Comparison of ENCODE assay signal across 7 cellular contexts in the genomic region with DNA sequence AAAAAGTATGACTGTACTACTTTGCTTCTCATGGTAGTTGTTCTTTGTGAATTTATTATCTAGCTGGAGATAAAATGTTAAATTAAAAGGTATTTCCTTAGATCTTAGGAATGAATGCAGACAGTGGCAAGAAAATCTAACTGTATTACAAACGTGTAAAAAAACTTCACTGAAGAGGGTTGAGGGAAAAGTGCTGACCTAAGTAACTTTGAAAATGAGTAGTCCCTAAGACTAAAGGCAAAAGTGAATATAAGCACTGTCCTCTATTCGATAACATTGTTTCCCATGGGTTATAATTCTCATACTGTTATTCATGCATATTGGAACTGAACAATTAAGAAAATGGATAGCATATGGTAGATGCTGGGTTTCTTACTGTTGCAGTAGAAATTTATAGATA.
"Had no signal": no experiment of that assay in that cellular context is flagged by ENCODE, and none has a peak within 500 bp of the region (broad histone marks: within the 10 kb centered on the region; RNA-seq: fewer than 3 reads in every experiment).

No MANE protein-coding gene starts in this region.

- H3K4me3 ChIP-seq: GM23338, HAP-1 had no signal

- ATAC-seq: GM23338, HCT116 had no signal

- H3K9me3 ChIP-seq: HAP-1 had no signal

- H2AFZ ChIP-seq: GM23338 had no signal

- H3K4me2 ChIP-seq: GM23338 had no signal

- H3K4me1 ChIP-seq: HAP-1 had no signal

- DNase-seq: H7, HFFc6, KG1 had no signal

- H3K36me3 ChIP-seq: HAP-1 had no signal

- H3K27ac ChIP-seq: HL-60 had no signal
